8 cellular contexts compared by ENCODE assay signal in the genomic region with DNA sequence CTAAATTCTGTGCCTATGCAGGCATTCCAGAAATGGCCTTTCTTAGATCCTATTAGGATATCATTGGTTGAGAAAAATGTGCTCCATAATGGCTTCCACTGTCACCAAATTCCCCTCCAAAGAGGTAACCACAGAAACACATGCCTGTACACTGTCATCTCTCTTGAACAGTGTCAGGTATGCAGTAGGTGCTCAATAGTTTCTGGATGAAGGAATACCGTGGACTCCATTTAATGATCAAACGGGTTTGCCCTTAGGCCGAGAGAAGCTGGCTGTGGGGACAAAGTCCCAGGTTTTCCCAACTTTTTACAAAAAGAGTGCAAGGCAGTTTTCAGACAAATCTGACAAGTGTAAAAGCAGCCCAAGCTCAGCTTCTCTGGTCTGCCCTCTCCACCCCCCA.
"Had no signal": no experiment of that assay in that cellular context is flagged by ENCODE, and none has a peak within 500 bp of the region (broad histone marks: within the 10 kb centered on the region; RNA-seq: fewer than 3 reads in every experiment).

No MANE protein-coding gene starts in this region.

- DNase-seq: GDM1, GF-D8 had no signal

- ATAC-seq: GM12878 had no signal

- FAIRE-seq: G401.6, GM12878, GM12891, GM12892, GM18507, GM19239 had no signal

- H3K4me3 ChIP-seq: GM12878 had no signal
